Comparison of ENCODE assay signal across 9 cellular contexts in the genomic region with DNA sequence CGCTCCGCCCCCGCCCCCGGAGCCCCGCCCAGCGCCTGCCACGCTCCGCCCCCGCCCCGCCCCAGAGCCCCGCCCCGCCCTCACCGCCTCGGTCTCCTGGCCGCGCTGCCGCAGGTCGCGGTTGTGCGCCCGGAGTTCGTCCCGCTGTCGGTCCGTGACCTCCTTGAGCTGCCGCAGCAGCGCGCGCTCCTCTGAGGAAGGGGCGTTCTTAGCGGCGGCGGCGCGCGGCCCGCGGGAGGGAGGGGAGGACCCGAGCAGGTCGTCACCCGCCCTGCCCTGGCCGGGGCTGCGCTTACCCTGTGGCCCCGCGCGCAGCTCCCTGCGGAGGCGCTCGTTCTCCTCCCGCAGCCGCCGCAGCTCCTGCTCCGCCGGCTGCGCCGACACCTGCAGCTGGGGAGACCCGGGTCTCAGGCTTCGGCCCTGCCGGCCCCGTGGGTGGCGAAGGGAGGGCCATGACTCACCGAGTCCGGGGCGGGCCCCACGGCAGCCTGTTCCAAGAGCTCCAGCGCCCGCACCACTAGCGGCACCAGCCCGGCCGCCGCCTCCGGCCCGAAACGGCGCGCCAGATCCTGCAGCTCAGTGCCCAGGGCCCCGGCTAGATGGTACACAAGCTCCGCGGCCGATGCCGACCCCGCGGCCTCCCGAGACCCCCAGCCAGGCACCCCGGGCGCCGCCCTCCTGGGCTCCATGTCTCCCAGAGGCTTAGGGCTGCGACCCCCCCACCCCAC. TPM values are rescaled to one million over a fixed set of nuclear protein-coding genes. Genes with fewer than 3 reads are reported as not detected.
A peak's percentile ranks its signal among the peaks of the same experiment; 100 is the strongest.
DNase-seq lines count a peak whose midpoint lies in the region; ATAC-seq, FAIRE-seq and TF ChIP-seq lines count a peak whose summit lies in the region.
"Had no signal": no experiment of that assay in that cellular context is flagged by ENCODE, and none has a peak within 500 bp of the region (broad histone marks: within the 10 kb centered on the region; RNA-seq: fewer than 3 reads in every experiment).

No MANE protein-coding gene starts in this region.

- intact Hi-C loops in pancreas (cut with DNase I), result no loop called here
- intact Hi-C loops in tibial artery (cut with DNase I; ENCODE audit: low total_unique reads), result loop anchor here (5.0 to 10.0 kb wide), 2 partner anchors 77 to 384 kb away; no protein-coding TSS in a partner anchor

- peaks cover 7% of the 10 kb centered on the region for H3K36me3 Mint-ChIP-seq in glutamatergic neuron (ENCODE audit: unreplicated experiment)

- H3K27ac ChIP-seq in C4-2B, result peak overlapping the region; percentile 96
- peak overlapping the region; percentile 96 to 100 (median 98) for H3K27ac ChIP-seq in pancreas
- H3K27ac ChIP-seq in tibial artery, result peak overlapping the region; percentile 95 to 96

- peaks cover 15% of the 10 kb centered on the region for H3K4me1 Mint-ChIP-seq in glutamatergic neuron (ENCODE audit: low read depth, unreplicated experiment)

- peaks cover 4% of the 10 kb centered on the region for H3K9me3 Mint-ChIP-seq in glutamatergic neuron (ENCODE audit: unreplicated experiment)

- H3K9me3 ChIP-seq in pancreas (no peaks in the 10 kb centered on the region), tibial artery (no peaks in the 10 kb centered on the region)

- peaks cover 19 to 25% (median 24%) of the 10 kb centered on the region in 3 donors for H3K4me1 ChIP-seq in pancreas
- peaks cover 0 to 38% (median 27%) of the 10 kb centered on the region in 4 donors for H3K4me1 ChIP-seq in tibial artery

- H3K27me3 ChIP-seq in pancreas, result no peaks in the 10 kb centered on the region
- no peaks in the 10 kb centered on the region for H3K27me3 ChIP-seq in tibial artery

- H3K27ac Mint-ChIP-seq in glutamatergic neuron (ENCODE audit: unreplicated experiment), result no peak overlapping the region

- no peak overlapping the region for H3K4me3 Mint-ChIP-seq in glutamatergic neuron (ENCODE audit: unreplicated experiment)

- no peak for FAIRE-seq in pancreas (lab: Jason Lieb, UNC)
- FAIRE-seq: colon had no signal

- ATAC-seq in GM19328 (IDR thresholded peaks at IDR 0.05; ENCODE audit: unreplicated experiment), result peak; percentile 42
- ATAC-seq in HG03469 (IDR thresholded peaks at IDR 0.05; ENCODE audit: unreplicated experiment), result peak; percentile 24
- peak; percentile 57 to 76 (median 74) for ATAC-seq in pancreas

- H3K27me3 Mint-ChIP-seq in glutamatergic neuron (ENCODE audit: unreplicated experiment), result peaks cover 4% of the 10 kb centered on the region

- TF ChIP-seq CTCF in C4-2B (conservative IDR thresholded peaks at IDR 0.05) (peak; percentile 72; the same call in 1 of the 2 replicates), glutamatergic neuron (IDR thresholded peaks at IDR 0.05; ENCODE audit: partially characterized antibody, unreplicated experiment) (no peak), pancreas (IDR thresholded peaks at IDR 0.05) (no peak), tibial artery (IDR thresholded peaks at IDR 0.05) (peak in 1 of 2 experiments; percentile 18)

- peak; percentile 91 for DNase-seq in RKO (ENCODE audit: low spot score)
- DNase-seq in activated naive CD4-positive, alpha-beta T cell (lab: John Stamatoyannopoulos, UW), result peak in 3 of 4 experiments; percentile 56 to 77 (median 74)
- DNase-seq in glutamatergic neuron, result peak; percentile 76
- peak; percentile 77 to 94 (median 89) for DNase-seq in pancreas
- DNase-seq in tibial artery, result peak; percentile 89 to 95

- peak overlapping the region; percentile 67 to 85 (median 75) for H3K4me3 ChIP-seq in pancreas
- H3K4me3 ChIP-seq in tibial artery, result peak overlapping the region; percentile 75 to 78

- H3K36me3 ChIP-seq in pancreas (peaks cover 21 to 39% (median 35%) of the 10 kb centered on the region in 3 donors), tibial artery (peaks cover 39 to 45% (median 39%) of the 10 kb centered on the region in 3 donors)

- whole genome bisulfite sequencing in pancreas, 2 donors, result 0 to 1% methylated on average over 41 to 88 of the region's 88 CpGs

RNA-seq across cellular contexts. Expression of gene RILP, which starts 0.4 kb away (rescaled TPM):
- total RNA-seq in glutamatergic neuron (ENCODE audit: unreplicated experiment) (4.2 TPM), pancreas (1 to 10 TPM; 6.6 to 9.0 (median 7.8) TPM)
- polyA plus RNA-seq in pancreas, result 10 to 100 TPM; 13.7 to 14.4 TPM

RNA-seq across cellular contexts. Expression of gene SCARF1, which starts 3.7 kb away (rescaled TPM):
- total RNA-seq in glutamatergic neuron (ENCODE audit: unreplicated experiment) (4.0 TPM), pancreas (1 to 10 TPM; 2.0 to 5.0 (median 3.1) TPM)
- 1 to 10 TPM; 8.1 to 8.6 TPM for polyA plus RNA-seq in pancreas

RNA-seq across cellular contexts. Expression of gene SLC43A2, which starts 20.6 kb away (rescaled TPM):
- total RNA-seq in glutamatergic neuron (ENCODE audit: unreplicated experiment) (31.3 TPM), pancreas (10 to 100 TPM in 3 of 6 donors, 1 to 10 TPM in 3; 2.6 to 14.5 (median 7.3) TPM)
- polyA plus RNA-seq in pancreas, result 10 to 100 TPM in 1 of 2 donors, 1 to 10 TPM in 1; 9.7 to 10.1 TPM

RNA-seq across cellular contexts. Expression of gene PRPF8, which starts 35.4 kb away (rescaled TPM):
- total RNA-seq in glutamatergic neuron (ENCODE audit: unreplicated experiment), result 297 TPM
- total RNA-seq in pancreas, result 100 to 1,000 TPM in 3 of 6 donors, 10 to 100 TPM in 3; 88.8 to 129 (median 100.0) TPM
- 10 to 100 TPM; 78.9 to 93.1 TPM for polyA plus RNA-seq in pancreas

Comparison
In these comparisons a context has a peak if more than half of its experiments do, and no peak if none do; other contexts are left out.
1. Peak in every context shown above with its lines: DNase-seq, ATAC-seq, H3K4me3 ChIP-seq and H3K27ac ChIP-seq.